1 cellular context compared by ENCODE assay signal in the genomic region with DNA sequence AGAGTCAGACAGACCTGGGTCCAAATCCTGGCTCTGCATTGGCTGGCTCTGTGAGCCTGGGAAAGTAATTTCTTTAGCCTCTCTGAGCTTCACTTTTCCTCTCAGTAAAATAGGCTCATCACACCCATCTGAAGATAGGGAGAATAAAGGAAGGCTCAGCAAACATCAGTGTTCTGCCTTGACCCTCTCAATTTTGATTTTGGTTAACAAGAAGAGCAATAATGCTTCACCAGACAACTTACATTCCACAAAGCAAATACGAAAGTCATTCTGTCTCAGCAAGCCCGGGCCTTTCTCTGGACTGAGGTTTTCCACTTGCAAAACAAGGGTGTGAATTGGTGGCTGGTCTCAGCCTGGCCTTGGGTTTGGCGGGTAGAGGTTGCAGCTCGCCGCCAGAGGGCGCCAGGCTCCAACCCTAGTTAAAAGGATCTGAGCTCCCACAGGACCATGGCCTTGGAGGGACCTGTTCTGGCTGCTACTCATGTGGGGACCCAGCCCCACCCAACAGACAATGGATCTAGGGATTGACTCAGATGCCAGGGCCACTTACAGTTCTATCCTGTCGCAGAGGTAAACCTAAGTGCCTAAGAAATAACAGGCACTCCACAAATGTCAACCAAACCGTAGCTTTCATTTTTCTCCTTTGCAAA.
TF ChIP-seq lines count a peak whose summit lies in the region.

No MANE protein-coding gene starts in this region.

TF ChIP-seq in SK-N-SH treated with all-trans-retinoic acid at 6 μM for 48 hours, 23 proteins besides CTCF, POLR2A, EP300 and RAD21 (continued from another document):
- TF ChIP-seq ZNF8 (CRISPR knock-in tag; IDR thresholded peaks at IDR 0.05), result no peak
- no peak for TF ChIP-seq BACH2 (CRISPR knock-in tag; IDR thresholded peaks at IDR 0.05; ENCODE audit: borderline replicate concordance)
- no peak for TF ChIP-seq PPARA (CRISPR knock-in tag; IDR thresholded peaks at IDR 0.05; ENCODE audit: borderline replicate concordance)
- TF ChIP-seq CSDC2 (CRISPR knock-in tag; IDR thresholded peaks at IDR 0.05), result no peak
- TF ChIP-seq RARB (CRISPR knock-in tag; IDR thresholded peaks at IDR 0.05), result no peak
- TF ChIP-seq ISL1 (CRISPR knock-in tag; IDR thresholded peaks at IDR 0.05), result no peak
- TF ChIP-seq SNAI2 (CRISPR knock-in tag; IDR thresholded peaks at IDR 0.05), result no peak
- no peak for TF ChIP-seq ZFP30 (CRISPR knock-in tag; IDR thresholded peaks at IDR 0.05)
